ENCODE assay signal across 10 cellular contexts in genomic region chr1:155932487-155932886, GRCh38. TPM values are rescaled to one million over a fixed set of nuclear protein-coding genes. Genes with fewer than 3 reads are reported as not detected.
DNase-seq lines count a peak whose midpoint lies in the region; ATAC-seq and TF ChIP-seq lines count a peak whose summit lies in the region.
"Had no signal": no experiment of that assay in that cellular context is flagged by ENCODE, and none has a peak within 500 bp of the region (broad histone marks: within the 10 kb centered on the region; RNA-seq: fewer than 3 reads in every experiment).

No MANE protein-coding gene starts in this region.

- CTCF ChIA-PET in Panc1 (lab: Charles Lee): no interaction called here

- peaks cover 31% of the 10 kb centered on the region for H3K4me1 Mint-ChIP-seq in T-helper 1 cell treated with Interleukin-12 subunit alpha and Interleukin-12 subunit beta and Interleukin-4 antibody, amounts not matched to agents 30 μg/mL and 1 μg/mL, for 36 hours (ENCODE audit: low read depth)

- TF ChIP-seq CTCF in Panc1 (IDR thresholded peaks at IDR 0.05): no peak
- no peak for TF ChIP-seq CTCF in psoas muscle (IDR thresholded peaks at IDR 0.05)
- no peak for TF ChIP-seq CTCF in GM20000 (IDR thresholded peaks at IDR 0.05; ENCODE audit: extremely low read depth, missing control alignments)

- 71 to 80% (median 78%) methylated on average over 5 of the region's 5 CpGs for WGBS in psoas muscle, 3 donors

- peaks cover 41% of the 10 kb centered on the region for H3K36me3 ChIP-seq in Panc1 (ENCODE audit: control insufficient read depth, insufficient read depth, low read length)
- no peaks in the 10 kb centered on the region for H3K36me3 ChIP-seq in endocrine pancreas (ENCODE audit: control insufficient read depth, insufficient read depth, low read length)
- peaks cover 8 to 62% of the 10 kb centered on the region in 2 donors for H3K36me3 ChIP-seq in psoas muscle (ENCODE audit: insufficient read depth in 1 of 2, low read depth in 1 of 2)

- H3K27ac ChIP-seq in Panc1 (ENCODE audit: low read length): 0 out of 2 replicates have a peak overlapping the region, but pooled peaks have one; percentile 20
- H3K27ac ChIP-seq in psoas muscle: no peak overlapping the region

- H3K36me3 Mint-ChIP-seq in T-helper 1 cell treated with Interleukin-12 subunit alpha and Interleukin-12 subunit beta and Interleukin-4 antibody, amounts not matched to agents 30 μg/mL and 1 μg/mL, for 36 hours (ENCODE audit: low read depth): peaks cover 27% of the 10 kb centered on the region

- H3K4me3 ChIP-seq in Panc1 (ENCODE audit: low read depth in 2 of 2, low read length in 2 of 2): peak overlapping the region; percentile 93 to 98
- peak overlapping the region; percentile 93 for H3K4me3 ChIP-seq in endocrine pancreas (ENCODE audit: control insufficient read depth, insufficient read depth, low read length)
- peak overlapping the region; percentile 83 for H3K4me3 ChIP-seq in psoas muscle

- intact Hi-C loops in Panc1 (cut with micrococcal nuclease; ENCODE audit: unreplicated experiment): no loop called here
- intact Hi-C loops in psoas muscle (cut with DNase I): no loop called here

- no peak overlapping the region for H3K9ac ChIP-seq in endocrine pancreas (ENCODE audit: control insufficient read depth, insufficient read depth, low read length)

- H3K4me1 ChIP-seq in Panc1 (ENCODE audit: control insufficient read depth, insufficient read depth, low read length) (peaks cover 27% of the 10 kb centered on the region), endocrine pancreas (ENCODE audit: control insufficient read depth, insufficient read depth, low read length) (peaks cover 23% of the 10 kb centered on the region), psoas muscle (peaks cover 36% of the 10 kb centered on the region)

- H3K27me3 ChIP-seq in Panc1 (ENCODE audit: control insufficient read depth, insufficient read depth, low read length) (no peaks in the 10 kb centered on the region), endocrine pancreas (ENCODE audit: control insufficient read depth, insufficient read depth, low read length) (no peaks in the 10 kb centered on the region), psoas muscle (ENCODE audit: insufficient read depth in 3 of 3, low read length in 2 of 3) (no peaks in the 10 kb centered on the region)

- BruUV-seq in Panc1 (replicated peaks; lab: Mats Ljungman, UMichigan): no TSS peak

- H3K9me3 ChIP-seq in Panc1 (ENCODE audit: control insufficient read depth, insufficient read depth, low read depth, low read length) (no peaks in the 10 kb centered on the region), endocrine pancreas (ENCODE audit: control insufficient read depth, low read length) (no peaks in the 10 kb centered on the region), psoas muscle (no peaks in the 10 kb centered on the region)

- no peaks in the 10 kb centered on the region for H3K27me3 Mint-ChIP-seq in T-helper 1 cell treated with Interleukin-12 subunit alpha and Interleukin-12 subunit beta and Interleukin-4 antibody, amounts not matched to agents 30 μg/mL and 1 μg/mL, for 36 hours (ENCODE audit: low read depth)

- H3K9me3 Mint-ChIP-seq in T-helper 1 cell treated with Interleukin-12 subunit alpha and Interleukin-12 subunit beta and Interleukin-4 antibody, amounts not matched to agents 30 μg/mL and 1 μg/mL, for 36 hours: no peaks in the 10 kb centered on the region

- no peak for ATAC-seq in Panc1
- no peak for ATAC-seq in psoas muscle

- no peak overlapping the region for H3K27ac Mint-ChIP-seq in T-helper 1 cell treated with Interleukin-12 subunit alpha and Interleukin-12 subunit beta and Interleukin-4 antibody, amounts not matched to agents 30 μg/mL and 1 μg/mL, for 36 hours

- in situ Hi-C loops in Panc1 (cut with HindIII; ENCODE audit: low pct_unique_long_range_greater_than_20kb, low sequenced_read_pairs): no loop called here

- no peak for DNase-seq in T-helper 1 cell
- DNase-seq in Panc1 (ENCODE audit: low read depth, low spot score): no peak
- DNase-seq in psoas muscle: no peak
- DNase-seq in GM03348 (ENCODE audit: low spot score): no peak
- DNase-seq in GM20000 (ENCODE audit: low spot score): no peak
- DNase-seq in NCI-H1092 (lab: John Stamatoyannopoulos, UW): no peak
- DNase-seq: KG1 had no signal

- POLR2A ChIA-PET in Panc1 (lab: Charles Lee): interaction anchor here (0.6 to 0.7 kb wide), 3 partner anchors 11 to 802 kb away, joined by 3 to 15 read pairs (median 5); no protein-coding TSS in a partner anchor

- peak overlapping the region; percentile 53 for H3K4me3 Mint-ChIP-seq in T-helper 1 cell treated with Interleukin-12 subunit alpha and Interleukin-12 subunit beta and Interleukin-4 antibody, amounts not matched to agents 30 μg/mL and 1 μg/mL, for 36 hours

RNA-seq across cellular contexts. Expression of gene KHDC4, which starts 1.7 kb away (rescaled TPM):
- total RNA-seq in Panc1 (2021; ENCODE audit: unreplicated experiment): 80.4 TPM
- 33.3 TPM for polyA plus RNA-seq in Panc1 (2012; ENCODE audit: insufficient read length)
- total RNA-seq in psoas muscle: 10 to 100 TPM; 16.4 to 26.1 (median 23.1) TPM
- polyA plus RNA-seq in psoas muscle: 10 to 100 TPM; 11.0 to 33.1 (median 11.2) TPM

RNA-seq across cellular contexts. Expression of gene RXFP4, which starts 9.0 kb away (rescaled TPM):
- 8.0 TPM for total RNA-seq in Panc1 (2021; ENCODE audit: unreplicated experiment)
- polyA plus RNA-seq in Panc1 (2012; ENCODE audit: insufficient read length): 12.6 TPM
- total RNA-seq in psoas muscle: not detected
- polyA plus RNA-seq in psoas muscle: not detected
- total RNA-seq: mononuclear cell had no signal

RNA-seq across cellular contexts. Expression of gene RIT1, which starts 21.3 kb away (rescaled TPM):
- total RNA-seq in Panc1 (2021; ENCODE audit: unreplicated experiment) (28.1 TPM), psoas muscle (10 to 100 TPM; 11.1 to 16.9 (median 12.8) TPM)
- polyA plus RNA-seq in Panc1 (2012; ENCODE audit: insufficient read length): 26.5 TPM
- 10 to 100 TPM in 2 of 3 donors, 1 to 10 TPM in 1; 5.1 to 11.0 (median 10.4) TPM for polyA plus RNA-seq in psoas muscle

RNA-seq across cellular contexts. Expression of gene ARHGEF2, which starts 45.9 kb away (rescaled TPM):
- total RNA-seq in Panc1 (2021; ENCODE audit: unreplicated experiment) (87.0 TPM), psoas muscle (10 to 100 TPM; 22.8 to 54.0 (median 46.3) TPM)
- 90.6 TPM for polyA plus RNA-seq in Panc1 (2012; ENCODE audit: insufficient read length)
- 10 to 100 TPM in 2 of 3 donors, 1 to 10 TPM in 1; 7.4 to 39.1 (median 12.1) TPM for polyA plus RNA-seq in psoas muscle
